ENCODE assay signal across 21 cellular contexts in genomic region chr2:132965469-132965868, GRCh38.
DNase-seq lines count a peak whose midpoint lies in the region; ATAC-seq, FAIRE-seq and TF ChIP-seq lines count a peak whose summit lies in the region.
"Had no signal": no experiment of that assay in that cellular context is flagged by ENCODE, and none has a peak within 500 bp of the region (broad histone marks: within the 10 kb centered on the region; RNA-seq: fewer than 3 reads in every experiment).

No MANE protein-coding gene starts in this region.

- no peak overlapping the region for H3K27ac Mint-ChIP-seq in activated naive CD4-positive, alpha-beta T cell treated with anti-CD3 and anti-CD28 coated beads, Interleukin-2, amount 10 ng/mL, durations not matched to agents 7 days and 5 days
- H3K27ac Mint-ChIP-seq: CD14-positive monocyte; CD4-positive, alpha-beta memory T cell; CD4-positive, CD25-positive, alpha-beta regulatory T cell; CD8-positive, alpha-beta memory T cell had no signal

- no peak overlapping the region for H3K23ac ChIP-seq in IMR-90 (ENCODE audit: low read depth, low read length)

- DNase-seq in IMR-90 (no peak), bronchial epithelial cell (ENCODE audit: low read depth) (peak; percentile 20), NCI-H526 (lab: John Stamatoyannopoulos, UW) (no peak), hypothalamus (lab: John Stamatoyannopoulos, UW) (no peak)
- no peak for DNase-seq in activated naive CD4-positive, alpha-beta T cell treated with anti-CD3 and anti-CD28 coated beads, Interleukin-2, amount 10 ng/mL, durations not matched to agents 7 days and 5 days
- DNase-seq: 8988T; ACHN; BE2C; C1 segment of cervical spinal cord; CD4-positive, alpha-beta memory T cell; CD4-positive, CD25-positive, alpha-beta regulatory T cell; CD8-positive, alpha-beta memory T cell; COR-L47; DMS79 treated with DMSO at 0.1 percent for 48 hours; GF-D8 had no signal

- WGBS in IMR-90 (ENCODE audit: extremely low coverage in 2 of 2, insufficient read length in 1 of 2), 2 experiments: no CpG with 5 or more reads among the region's 1 CpG

- intact Hi-C loops in IMR-90 (cut with micrococcal nuclease): no loop called here

- no peaks in the 10 kb centered on the region for H3K4me1 Mint-ChIP-seq in activated naive CD4-positive, alpha-beta T cell treated with anti-CD3 and anti-CD28 coated beads, Interleukin-2, amount 10 ng/mL, durations not matched to agents 7 days and 5 days
- H3K4me1 Mint-ChIP-seq: CD14-positive monocyte; CD4-positive, alpha-beta memory T cell; CD4-positive, CD25-positive, alpha-beta regulatory T cell; CD8-positive, alpha-beta memory T cell had no signal

- H3K9me3 Mint-ChIP-seq in activated naive CD4-positive, alpha-beta T cell treated with anti-CD3 and anti-CD28 coated beads, Interleukin-2, amount 10 ng/mL, durations not matched to agents 7 days and 5 days: peaks cover 2% of the 10 kb centered on the region

- H2BK120ac ChIP-seq in IMR-90 (ENCODE audit: low read depth, low read length): no peak overlapping the region

- FAIRE-seq in bronchial epithelial cell (lab: Jason Lieb, UNC): no peak
- FAIRE-seq: A204.1, G401.6, GM12891, GM19239 had no signal

- no peak overlapping the region for H3K27ac ChIP-seq in IMR-90 (ENCODE audit: insufficient read depth, low read length)
- H3K27ac ChIP-seq: BLaER1 had no signal

- no peak overlapping the region for H2AK9ac ChIP-seq in IMR-90 (replicated peaks; ENCODE audit: low read depth, low read length, poor library complexity)

- no peak overlapping the region for H4K91ac ChIP-seq in IMR-90 (ENCODE audit: insufficient read depth, low read depth, low read length)

- no TSS peak for BruUV-seq in IMR-90 (replicated peaks; lab: Mats Ljungman, UMichigan)

- no peak overlapping the region for H3K56ac ChIP-seq in IMR-90 (ENCODE audit: extremely low read depth, insufficient read depth, low read length)

- H3K9me3 ChIP-seq in IMR-90 (ENCODE audit: control insufficient read depth, insufficient read depth, low read length): no peaks in the 10 kb centered on the region
- H3K9me3 ChIP-seq: BE2C, BLaER1 had no signal

- CTCF ChIA-PET in IMR-90 (lab: Yijun Ruan, JAX): no interaction called here
- CTCF ChIA-PET in activated naive CD4-positive, alpha-beta T cell treated with anti-CD3 and anti-CD28 coated beads, Interleukin-2, amount 10 ng/mL, durations not matched to agents 7 days and 5 days (lab: Charles Lee): no interaction called here

- TF ChIP-seq CTCF in IMR-90 (conservative IDR thresholded peaks at IDR 0.05; ENCODE audit: low read depth, low read length) (no peak), bronchial epithelial cell (IDR thresholded peaks at IDR 0.05; ENCODE audit: insufficient read depth, low read length, severe bottlenecking) (no peak)

- H3K36me3 ChIP-seq in IMR-90 (ENCODE audit: control insufficient read depth, insufficient read depth, low read length) (peaks cover 2% of the 10 kb centered on the region; the same call in 1 of the 2 replicates), bronchial epithelial cell (ENCODE audit: control insufficient read depth, insufficient read depth, low read length) (no peaks in the 10 kb centered on the region)
- H3K36me3 ChIP-seq: BE2C, BLaER1 had no signal

- H3K79me1 ChIP-seq in IMR-90 (ENCODE audit: low read depth in 1 of 2, low read length in 2 of 2): peaks cover 3 to 38% of the 10 kb centered on the region in 2 experiments; a peak in 3 of 4 replicates

- ATAC-seq in IMR-90 (ENCODE audit: low read depth): 0 out of 2 replicates have a peak, but pooled peaks have one; percentile 29

- no peak overlapping the region for H4K5ac ChIP-seq in IMR-90 (ENCODE audit: low read depth, low read length)

- no peak overlapping the region for H3K9ac ChIP-seq in IMR-90 (ENCODE audit: low read depth, low read length)
- H3K9ac ChIP-seq: BLaER1 had no signal

- H3K4me2 ChIP-seq in IMR-90 (ENCODE audit: low read depth, low read length): no peak overlapping the region
- H3K4me2 ChIP-seq: BLaER1 had no signal

- no peaks in the 10 kb centered on the region for H3K36me3 Mint-ChIP-seq in activated naive CD4-positive, alpha-beta T cell treated with anti-CD3 and anti-CD28 coated beads, Interleukin-2, amount 10 ng/mL, durations not matched to agents 7 days and 5 days
- H3K36me3 Mint-ChIP-seq: CD14-positive monocyte; CD4-positive, alpha-beta memory T cell; CD4-positive, CD25-positive, alpha-beta regulatory T cell; CD8-positive, alpha-beta memory T cell had no signal

- in situ Hi-C loops in IMR-90 (cut with MboI; ENCODE audit: low sequenced_read_pairs): no loop called here

- no peak overlapping the region for H2AK5ac ChIP-seq in IMR-90 (ENCODE audit: low read depth, low read length)

- H3K14ac ChIP-seq in IMR-90 (replicated peaks; ENCODE audit: low read depth, low read length): no peak overlapping the region

- H3K4me3 Mint-ChIP-seq in activated naive CD4-positive, alpha-beta T cell treated with anti-CD3 and anti-CD28 coated beads, Interleukin-2, amount 10 ng/mL, durations not matched to agents 7 days and 5 days: no peak overlapping the region
- H3K4me3 Mint-ChIP-seq: CD14-positive monocyte; CD4-positive, alpha-beta memory T cell; CD4-positive, CD25-positive, alpha-beta regulatory T cell; CD8-positive, alpha-beta memory T cell had no signal

- H2AFZ ChIP-seq in IMR-90 (replicated peaks; ENCODE audit: low read length, poor library complexity): no peak overlapping the region

- peaks cover 8% of the 10 kb centered on the region; the same call in 1 of the 2 replicates for H4K20me1 ChIP-seq in IMR-90 (ENCODE audit: insufficient read depth, low read length)
- H4K20me1 ChIP-seq: BLaER1 had no signal

- H3K4me3 ChIP-seq in IMR-90 (ENCODE audit: insufficient read depth, low read depth, low read length) (no peak overlapping the region), bronchial epithelial cell (ENCODE audit: low read depth, low read length) (no peak overlapping the region)
- H3K4me3 ChIP-seq: BLaER1 had no signal

- no peak overlapping the region for H2BK20ac ChIP-seq in IMR-90 (ENCODE audit: low read depth, low read length)

- H2BK15ac ChIP-seq in IMR-90 (ENCODE audit: low read depth, low read length): no peak overlapping the region

- H3K4me1 ChIP-seq in IMR-90 (ENCODE audit: control insufficient read depth, insufficient read depth, low read length): no peaks in the 10 kb centered on the region
- H3K4me1 ChIP-seq: BE2C, BLaER1 had no signal

- H3K9me1 ChIP-seq in IMR-90 (ENCODE audit: insufficient read depth, low read length): peaks cover 10% of the 10 kb centered on the region

- dilution Hi-C loops in IMR-90 (cut with HindIII; ENCODE audit: low sequenced_read_pairs, unreplicated experiment): no loop called here

- no peak overlapping the region for H4K8ac ChIP-seq in IMR-90 (ENCODE audit: low read depth in 2 of 2, low read length in 2 of 2)

- H3K4ac ChIP-seq in IMR-90 (ENCODE audit: low read depth, low read length): no peak overlapping the region

- H2BK5ac ChIP-seq in IMR-90 (ENCODE audit: low read depth, low read length, poor library complexity, severe bottlenecking): no peak overlapping the region

- no peak for TF ChIP-seq POLR2A in IMR-90 (IDR thresholded peaks at IDR 0.05; ENCODE audit: low read depth, low read length)

- H3K18ac ChIP-seq in IMR-90 (ENCODE audit: low read depth, low read length): no peak overlapping the region

- no peaks in the 10 kb centered on the region for H3K27me3 ChIP-seq in IMR-90 (ENCODE audit: control insufficient read depth, insufficient read depth, low read length)
- H3K27me3 ChIP-seq in bronchial epithelial cell (ENCODE audit: control insufficient read depth, insufficient read depth, low read length): no peaks in the 10 kb centered on the region
- H3K27me3 ChIP-seq: BE2C, BLaER1 had no signal

- H3K27me3 Mint-ChIP-seq in activated naive CD4-positive, alpha-beta T cell treated with anti-CD3 and anti-CD28 coated beads, Interleukin-2, amount 10 ng/mL, durations not matched to agents 7 days and 5 days: no peaks in the 10 kb centered on the region
- H3K27me3 Mint-ChIP-seq: CD4-positive, CD25-positive, alpha-beta regulatory T cell; CD8-positive, alpha-beta memory T cell had no signal

- POLR2A ChIA-PET in IMR-90 (lab: Charles Lee; ENCODE audit: unreplicated experiment): no interaction called here

- no peak for TF ChIP-seq RAD21 in IMR-90 (IDR thresholded peaks at IDR 0.05; ENCODE audit: low read length)

TF ChIP-seq in IMR-90, 13 proteins besides CTCF, POLR2A, EP300 and RAD21:
- no peak for TF ChIP-seq CHD1 (IDR thresholded peaks at IDR 0.05; ENCODE audit: low read depth, low read length)
- TF ChIP-seq, protein P1, sequence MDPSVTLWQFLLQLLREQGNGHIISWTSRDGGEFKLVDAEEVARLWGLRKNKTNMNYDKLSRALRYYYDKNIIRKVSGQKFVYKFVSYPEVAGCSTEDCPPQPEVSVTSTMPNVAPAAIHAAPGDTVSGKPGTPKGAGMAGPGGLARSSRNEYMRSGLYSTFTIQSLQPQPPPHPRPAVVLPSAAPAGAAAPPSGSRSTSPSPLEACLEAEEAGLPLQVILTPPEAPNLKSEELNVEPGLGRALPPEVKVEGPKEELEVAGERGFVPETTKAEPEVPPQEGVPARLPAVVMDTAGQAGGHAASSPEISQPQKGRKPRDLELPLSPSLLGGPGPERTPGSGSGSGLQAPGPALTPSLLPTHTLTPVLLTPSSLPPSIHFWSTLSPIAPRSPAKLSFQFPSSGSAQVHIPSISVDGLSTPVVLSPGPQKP (IDR thresholded peaks at IDR 0.05; ENCODE audit: borderline replicate concordance, low read depth, low read length): no peak
- TF ChIP-seq MAFK (IDR thresholded peaks at IDR 0.05; ENCODE audit: low read depth, low read length): no peak
- TF ChIP-seq RFX5 (IDR thresholded peaks at IDR 0.05; ENCODE audit: low read depth, low read length): no peak
- TF ChIP-seq SMC3 (IDR thresholded peaks at IDR 0.05; ENCODE audit: low read depth, low read length): no peak
- TF ChIP-seq MXI1 (IDR thresholded peaks at IDR 0.05; ENCODE audit: borderline replicate concordance, low read depth, low read length): no peak
- no peak for TF ChIP-seq RCOR1 (IDR thresholded peaks at IDR 0.05; ENCODE audit: insufficient replicate concordance, low read length)
- TF ChIP-seq MAZ (IDR thresholded peaks at IDR 0.05; ENCODE audit: borderline replicate concordance, low read depth, low read length): no peak
- TF ChIP-seq BHLHE40 (IDR thresholded peaks at IDR 0.05; ENCODE audit: low read depth, low read length): no peak
- TF ChIP-seq NFE2L2 (IDR thresholded peaks at IDR 0.05; ENCODE audit: low read depth, low read length): no peak
